In the genomic region with DNA sequence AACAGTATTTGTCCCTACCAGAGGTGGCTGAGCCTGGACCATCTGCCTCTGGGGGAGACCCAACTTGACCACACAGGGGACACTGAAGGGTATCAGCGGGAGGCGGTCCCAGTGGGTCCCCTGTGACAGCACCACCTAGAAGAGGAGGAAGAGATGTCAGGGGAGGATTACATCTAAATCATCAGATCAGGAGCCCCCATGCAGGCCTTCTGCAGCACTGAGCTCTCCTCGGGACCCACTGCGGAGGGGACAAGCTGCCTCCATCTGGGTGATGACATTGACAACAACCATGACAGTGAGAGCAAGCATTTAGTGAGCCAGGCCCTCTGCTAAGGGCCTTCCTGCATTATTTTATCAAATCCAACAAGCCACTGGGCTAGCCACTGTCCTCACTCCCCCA, we compare ENCODE assay signal across 28 cellular contexts. TPM values are rescaled to one million over a fixed set of nuclear protein-coding genes. Genes with fewer than 3 reads are reported as not detected.
DNase-seq lines count a peak whose midpoint lies in the region; ATAC-seq and TF ChIP-seq lines count a peak whose summit lies in the region.
"Had no signal": no experiment of that assay in that cellular context is flagged by ENCODE, and none has a peak within 500 bp of the region (broad histone marks: within the 10 kb centered on the region; RNA-seq: fewer than 3 reads in every experiment).

No MANE protein-coding gene starts in this region.

- H3K23ac ChIP-seq in trophoblast cell (ENCODE audit: low read length): no peak overlapping the region

- no peak for DNase-seq in activated naive CD4-positive, alpha-beta T cell treated with anti-CD3 and anti-CD28 coated beads for 36 hours
- no peak for DNase-seq in activated naive CD4-positive, alpha-beta T cell treated with anti-CD3 and anti-CD28 coated beads, Interleukin-2, amount 50 U/mL, for 16 hours
- peak; percentile 60 for DNase-seq in WERI-Rb-1
- no peak for DNase-seq in effector memory CD8-positive, alpha-beta T cell
- DNase-seq in stimulated activated naive B cell treated with anti-CD40 and anti-IgM and Interleukin-4, amounts not matched to agents 10 μg/mL and 1 μg/mL and 100 μg/mL, for 72 hours: no peak
- no peak for DNase-seq in trophoblast cell
- DNase-seq in activated gamma-delta T cell (lab: John Stamatoyannopoulos, UW): no peak
- DNase-seq: activated CD4-positive, CD25-positive, alpha-beta regulatory T cell; NCI-H1105 treated with DMSO at 0.1 percent for 48 hours; NCI-H2081; NCI-H774; retina; small intestine; stimulated activated CD4-positive, alpha-beta T cell treated with anti-CD3 and anti-CD28 coated beads, Interleukin-2, amount 100 ng/mL, for 24 hours; stimulated activated naive CD4-positive, alpha-beta T cell; testis had no signal

- intact Hi-C loops in activated naive CD4-positive, alpha-beta T cell treated with anti-CD3 and anti-CD28 coated beads for 36 hours (cut with micrococcal nuclease): no loop called here

- H2AK5ac ChIP-seq in trophoblast cell (ENCODE audit: low read length): no peak overlapping the region

- peaks cover 10 to 13% of the 10 kb centered on the region in 2 experiments for H3K4me1 ChIP-seq in trophoblast cell (ENCODE audit: control insufficient read depth in 1 of 2, insufficient read depth in 2 of 2, low read length in 2 of 2)
- H3K4me1 ChIP-seq: testis, vagina had no signal

- ATAC-seq in effector memory CD8-positive, alpha-beta T cell (replicated peaks): no peak
- no peak for ATAC-seq in stimulated activated naive B cell treated with anti-CD40 and anti-IgM and Interleukin-4, amounts not matched to agents 10 μg/mL and 1 μg/mL and 100 μg/mL, for 72 hours (replicated peaks)
- no peak for ATAC-seq in GM19328 (IDR thresholded peaks at IDR 0.05; ENCODE audit: unreplicated experiment)
- ATAC-seq: HCT116, heart left ventricle, SK-N-SH treated with all-trans-retinoic acid at 6 μM for 48 hours had no signal

- H2BK5ac ChIP-seq in trophoblast cell (ENCODE audit: low read depth, low read length, poor library complexity): no peak overlapping the region

- CTCF ChIA-PET in activated naive CD4-positive, alpha-beta T cell treated with anti-CD3 and anti-CD28 coated beads for 36 hours (lab: Charles Lee): interaction anchor here (0.6 to 1.5 kb wide), 3 partner anchors 43 to 258 kb away, joined by 3 read pairs; no protein-coding TSS in a partner anchor

- no peak overlapping the region for H4K91ac ChIP-seq in trophoblast cell (ENCODE audit: low read depth, low read length)

- H3K79me2 ChIP-seq in trophoblast cell (ENCODE audit: control insufficient read depth, insufficient read depth, low read length, poor library complexity): no peaks in the 10 kb centered on the region

- H3K4me3 ChIP-seq in WERI-Rb-1 (ENCODE audit: low read depth, low read length): no peak overlapping the region
- no peak overlapping the region for H3K4me3 ChIP-seq in trophoblast cell (ENCODE audit: low read depth, low read length)
- H3K4me3 ChIP-seq: heart left ventricle, testis, vagina had no signal

- peaks cover 15% of the 10 kb centered on the region for H3K4me1 Mint-ChIP-seq in activated naive CD4-positive, alpha-beta T cell treated with anti-CD3 and anti-CD28 coated beads for 36 hours (ENCODE audit: low read depth)
- peaks cover 17 to 36% of the 10 kb centered on the region in 2 donors for H3K4me1 Mint-ChIP-seq in effector memory CD8-positive, alpha-beta T cell (ENCODE audit: low read depth in 2 of 2)
- peaks cover 35 to 57% of the 10 kb centered on the region in 2 donors for H3K4me1 Mint-ChIP-seq in stimulated activated naive B cell treated with anti-CD40 and anti-IgM and Interleukin-4, amounts not matched to agents 10 μg/mL and 1 μg/mL and 100 μg/mL, for 72 hours

- no peak overlapping the region for H3K18ac ChIP-seq in trophoblast cell (ENCODE audit: low read length)

- H3K36me3 ChIP-seq in WERI-Rb-1 (peaks cover 99% of the 10 kb centered on the region), trophoblast cell (ENCODE audit: control insufficient read depth in 1 of 2, insufficient read depth in 2 of 2, low read length in 2 of 2) (peaks cover 36 to 45% of the 10 kb centered on the region in 2 experiments)

- no peak overlapping the region for H3K4me3 Mint-ChIP-seq in activated naive CD4-positive, alpha-beta T cell treated with anti-CD3 and anti-CD28 coated beads for 36 hours
- H3K4me3 Mint-ChIP-seq in effector memory CD8-positive, alpha-beta T cell: no peak overlapping the region
- H3K4me3 Mint-ChIP-seq in stimulated activated naive B cell treated with anti-CD40 and anti-IgM and Interleukin-4, amounts not matched to agents 10 μg/mL and 1 μg/mL and 100 μg/mL, for 72 hours: no peak overlapping the region
- H3K4me3 Mint-ChIP-seq: memory B cell had no signal

- H3K9ac ChIP-seq in trophoblast cell (ENCODE audit: low read length): no peak overlapping the region

- no peak overlapping the region for H3K4ac ChIP-seq in trophoblast cell (ENCODE audit: low read depth, low read length)

- no peaks in the 10 kb centered on the region for H3K27me3 Mint-ChIP-seq in activated naive CD4-positive, alpha-beta T cell treated with anti-CD3 and anti-CD28 coated beads for 36 hours (ENCODE audit: low read depth)
- no peaks in the 10 kb centered on the region for H3K27me3 Mint-ChIP-seq in effector memory CD8-positive, alpha-beta T cell
- no peaks in the 10 kb centered on the region for H3K27me3 Mint-ChIP-seq in stimulated activated naive B cell treated with anti-CD40 and anti-IgM and Interleukin-4, amounts not matched to agents 10 μg/mL and 1 μg/mL and 100 μg/mL, for 72 hours
- H3K27me3 Mint-ChIP-seq: memory B cell had no signal

- no peaks in the 10 kb centered on the region for H3K27me3 ChIP-seq in WERI-Rb-1 (ENCODE audit: insufficient read depth, low read depth, severe bottlenecking)
- H3K27me3 ChIP-seq in trophoblast cell (ENCODE audit: insufficient read depth, low read length): no peaks in the 10 kb centered on the region
- H3K27me3 ChIP-seq: heart left ventricle, testis, vagina had no signal

- peak overlapping the region; percentile 46 for H3K27ac ChIP-seq in WERI-Rb-1
- H3K27ac ChIP-seq in trophoblast cell (ENCODE audit: low read depth, low read length): no peak overlapping the region
- H3K27ac ChIP-seq: C4-2B, epithelial cell of prostate, heart left ventricle, testis, vagina had no signal

- no CpG with 5 or more reads among the region's 4 CpGs for WGBS in trophoblast cell (ENCODE audit: extremely low coverage, insufficient coverage, insufficient read length)

- peaks cover 70% of the 10 kb centered on the region for H3K36me3 Mint-ChIP-seq in activated naive CD4-positive, alpha-beta T cell treated with anti-CD3 and anti-CD28 coated beads for 36 hours (ENCODE audit: low read depth)
- peaks cover 96% of the 10 kb centered on the region for H3K36me3 Mint-ChIP-seq in effector memory CD8-positive, alpha-beta T cell (ENCODE audit: insufficient read depth)
- H3K36me3 Mint-ChIP-seq in stimulated activated naive B cell treated with anti-CD40 and anti-IgM and Interleukin-4, amounts not matched to agents 10 μg/mL and 1 μg/mL and 100 μg/mL, for 72 hours: peaks cover 68 to 79% of the 10 kb centered on the region in 2 donors

- no peak overlapping the region for H2BK120ac ChIP-seq in trophoblast cell (ENCODE audit: insufficient read depth, low read length, poor library complexity)

- no peak overlapping the region for H2AFZ ChIP-seq in trophoblast cell (ENCODE audit: insufficient read depth, low read length, poor library complexity)

- no peaks in the 10 kb centered on the region for H3K9me3 ChIP-seq in WERI-Rb-1 (ENCODE audit: severe bottlenecking)
- no peaks in the 10 kb centered on the region for H3K9me3 ChIP-seq in trophoblast cell (ENCODE audit: insufficient read depth, low read depth, low read length)
- H3K9me3 ChIP-seq: heart left ventricle, testis, vagina had no signal

- H3K14ac ChIP-seq in trophoblast cell (ENCODE audit: low read length): no peak overlapping the region

- H2BK12ac ChIP-seq in trophoblast cell (ENCODE audit: low read length): no peak overlapping the region

- H3K9me3 Mint-ChIP-seq in activated naive CD4-positive, alpha-beta T cell treated with anti-CD3 and anti-CD28 coated beads for 36 hours: no peaks in the 10 kb centered on the region
- H3K9me3 Mint-ChIP-seq in effector memory CD8-positive, alpha-beta T cell: no peaks in the 10 kb centered on the region
- no peaks in the 10 kb centered on the region for H3K9me3 Mint-ChIP-seq in stimulated activated naive B cell treated with anti-CD40 and anti-IgM and Interleukin-4, amounts not matched to agents 10 μg/mL and 1 μg/mL and 100 μg/mL, for 72 hours
- H3K9me3 Mint-ChIP-seq: memory B cell had no signal

- no peak overlapping the region for H4K8ac ChIP-seq in trophoblast cell (ENCODE audit: low read depth, low read length)

- peaks cover 2% of the 10 kb centered on the region for H3K79me1 ChIP-seq in trophoblast cell (ENCODE audit: low read length)

- peak overlapping the region; percentile 59 for H3K27ac Mint-ChIP-seq in activated naive CD4-positive, alpha-beta T cell treated with anti-CD3 and anti-CD28 coated beads for 36 hours
- peak overlapping the region; percentile 79 to 81 for H3K27ac Mint-ChIP-seq in effector memory CD8-positive, alpha-beta T cell
- peak overlapping the region; percentile 56 for H3K27ac Mint-ChIP-seq in stimulated activated naive B cell treated with anti-CD40 and anti-IgM and Interleukin-4, amounts not matched to agents 10 μg/mL and 1 μg/mL and 100 μg/mL, for 72 hours

- no peak overlapping the region for H3K4me2 ChIP-seq in trophoblast cell (ENCODE audit: low read length)

- no peak overlapping the region for H4K12ac ChIP-seq in trophoblast cell (ENCODE audit: low read depth, low read length)

- TF ChIP-seq CTCF in WERI-Rb-1 (IDR thresholded peaks at IDR 0.05; ENCODE audit: low read depth, low read length): no peak

RNA-seq across cellular contexts. Expression of gene ORM2, which starts 12.3 kb away (rescaled TPM):
- total RNA-seq in activated naive CD4-positive, alpha-beta T cell treated with anti-CD3 and anti-CD28 coated beads for 36 hours: not detected
- polyA plus RNA-seq in trophoblast cell (2013): 0.08 TPM in 1 of 2 replicates, not detected in the other
- total RNA-seq: heart left ventricle, M059J, myocyte, osteocyte, vagina had no signal
- polyA plus RNA-seq: AG04450 had no signal

RNA-seq across cellular contexts. Expression of gene ORM1, which starts 19.1 kb away (rescaled TPM):
- total RNA-seq in activated naive CD4-positive, alpha-beta T cell treated with anti-CD3 and anti-CD28 coated beads for 36 hours: not detected
- 0.07 and 0.08 TPM in 2 replicates for polyA plus RNA-seq in trophoblast cell (2013)
- total RNA-seq: myocyte, osteocyte, testis, vagina had no signal

RNA-seq across cellular contexts. Expression of gene AKNA, which starts 45.8 kb away (rescaled TPM):
- total RNA-seq in activated naive CD4-positive, alpha-beta T cell treated with anti-CD3 and anti-CD28 coated beads for 36 hours: 100 to 1,000 TPM; 107 to 118 TPM
- polyA plus RNA-seq in trophoblast cell (2013): 14.4 and 16.0 TPM in 2 replicates
